Comparison of ENCODE assay signal across 19 cellular contexts in genomic region chr14:72636094-72636493, GRCh38.
"Had no signal": no experiment of that assay in that cellular context is flagged by ENCODE, and none has a peak within 500 bp of the region (broad histone marks: within the 10 kb centered on the region; RNA-seq: fewer than 3 reads in every experiment).

No MANE protein-coding gene starts in this region.

- H3K27me3 ChIP-seq: body of pancreas had no signal

- FAIRE-seq: endothelial cell of umbilical vein, TTC549 had no signal

- H3K9me3 ChIP-seq: body of pancreas, lower lobe of right lung had no signal

- H3K36me3 ChIP-seq: lower lobe of right lung had no signal

- H3K4me3 Mint-ChIP-seq: activated CD8-positive, alpha-beta T cell treated with anti-CD3 and anti-CD28 coated beads, Interleukin-2, amount 10 ng/mL, durations not matched to agents 7 days and 5 days; activated T-cell treated with anti-CD3 and anti-CD28 coated beads, Interleukin-2, amount 50 U/mL, for 72 hours; mesothelial cell of epicardium; naive B cell; stimulated activated memory B cell treated with anti-CD40 and anti-IgM and Interleukin-4, amounts not matched to agents 10 μg/mL and 1 μg/mL and 100 μg/mL, for 72 hours; T-helper 1 cell treated with Interleukin-12 subunit alpha and Interleukin-12 subunit beta and Interleukin-4 antibody, amounts not matched to agents 30 μg/mL and 1 μg/mL, for 36 hours; WTC11 had no signal

- DNase-seq: activated CD4-positive, alpha-beta T cell treated with anti-CD3 and anti-CD28 coated beads for 4 hours; activated CD8-positive, alpha-beta memory T cell treated with anti-CD3 and anti-CD28 coated beads, Interleukin-2, amount 50 U/mL, for 4 hours; activated CD8-positive, alpha-beta T cell treated with anti-CD3 and anti-CD28 coated beads, Interleukin-2, amount 10 ng/mL, durations not matched to agents 7 days and 5 days; activated gamma-delta T cell; activated T-cell treated with anti-CD3 and anti-CD28 coated beads, Interleukin-2, amount 50 U/mL, for 72 hours; amniotic stem cell; body of pancreas; central memory CD4-positive, alpha-beta T cell; effector CD8-positive, alpha-beta T cell; left colon; lower lobe of right lung; naive B cell had no signal

- H3K27me3 Mint-ChIP-seq: stimulated activated memory B cell treated with anti-CD40 and anti-IgM and Interleukin-4, amounts not matched to agents 10 μg/mL and 1 μg/mL and 100 μg/mL, for 72 hours had no signal

- H3K4me1 Mint-ChIP-seq: mesothelial cell of epicardium, WTC11 had no signal

- H3K27ac Mint-ChIP-seq: activated CD8-positive, alpha-beta T cell treated with anti-CD3 and anti-CD28 coated beads, Interleukin-2, amount 10 ng/mL, durations not matched to agents 7 days and 5 days; activated naive CD4-positive, alpha-beta T cell treated with anti-CD3 and anti-CD28 coated beads, Interleukin-2, amount 50 U/mL, for 72 hours; activated T-cell treated with anti-CD3 and anti-CD28 coated beads, Interleukin-2, amount 50 U/mL, for 72 hours; mesothelial cell of epicardium; stimulated activated memory B cell treated with anti-CD40 and anti-IgM and Interleukin-4, amounts not matched to agents 10 μg/mL and 1 μg/mL and 100 μg/mL, for 72 hours; T-helper 1 cell treated with Interleukin-12 subunit alpha and Interleukin-12 subunit beta and Interleukin-4 antibody, amounts not matched to agents 30 μg/mL and 1 μg/mL, for 36 hours; WTC11 had no signal

- ATAC-seq: activated CD8-positive, alpha-beta T cell treated with anti-CD3 and anti-CD28 coated beads, Interleukin-2, amount 10 ng/mL, durations not matched to agents 7 days and 5 days; activated naive CD4-positive, alpha-beta T cell treated with anti-CD3 and anti-CD28 coated beads, Interleukin-2, amount 50 U/mL, for 72 hours; activated T-cell treated with anti-CD3 and anti-CD28 coated beads, Interleukin-2, amount 50 U/mL, for 72 hours; body of pancreas; left colon; lower lobe of right lung; stimulated activated memory B cell treated with anti-CD40 and anti-IgM and Interleukin-4, amounts not matched to agents 10 μg/mL and 1 μg/mL and 100 μg/mL, for 72 hours; WTC11 had no signal

- H3K4me3 ChIP-seq: body of pancreas, lower lobe of right lung had no signal

- H3K27ac ChIP-seq: body of pancreas, lower lobe of right lung had no signal

- H3K4me1 ChIP-seq: body of pancreas, lower lobe of right lung had no signal

- H3K9me3 Mint-ChIP-seq: activated T-cell treated with anti-CD3 and anti-CD28 coated beads, Interleukin-2, amount 50 U/mL, for 72 hours; stimulated activated memory B cell treated with anti-CD40 and anti-IgM and Interleukin-4, amounts not matched to agents 10 μg/mL and 1 μg/mL and 100 μg/mL, for 72 hours had no signal

- H3K36me3 Mint-ChIP-seq: mesothelial cell of epicardium had no signal
